Comparison of ENCODE assay signal across 22 cellular contexts in genomic region chrX:154802838-154803410, GRCh38. TPM values are rescaled to one million over a fixed set of nuclear protein-coding genes. Genes with fewer than 3 reads are reported as not detected.
DNase-seq lines count a peak whose midpoint lies in the region; ATAC-seq and TF ChIP-seq lines count a peak whose summit lies in the region.
"Had no signal": no experiment of that assay in that cellular context is flagged by ENCODE, and none has a peak within 500 bp of the region (broad histone marks: within the 10 kb centered on the region; RNA-seq: fewer than 3 reads in every experiment).

No MANE protein-coding gene starts in this region.

- no peak for DNase-seq in CD4-positive, CD25-positive, alpha-beta regulatory T cell
- DNase-seq in DND-41 = no peak
- no peak for DNase-seq in activated T-helper 1 cell treated with anti-CD3 and anti-CD28 coated beads, Interleukin-12 subunit alpha, Interleukin-12 subunit beta, Interleukin-2, Interleukin-4 antibody, amounts not matched to agents 30 ng/mL and 10 ng/mL and 1 ng/mL, durations not matched to agents 14 hours and 24 hours and 36 hours (ENCODE audit: low spot score)
- no peak for DNase-seq in RPMI8226
- no peak for DNase-seq in endodermal cell
- DNase-seq in SHP77 treated with DMSO at 0.1 percent for 48 hours (lab: John Stamatoyannopoulos, UW) = no peak
- DNase-seq: activated CD4-positive, alpha-beta memory T cell treated with anti-CD3 and anti-CD28 coated beads, Interleukin-2, amount 10 ng/mL, durations not matched to agents 7 days and 5 days; activated T-cell treated with anti-CD3 and anti-CD28 coated beads, Interleukin-2, amount 50 U/mL, for 48 hours; Calu3; H7; heart left ventricle; left lung; NCI-H2171 treated with DMSO at 0.1 percent for 48 hours; SIG-M5; stimulated activated CD4-positive, alpha-beta T cell treated with anti-CD3 and anti-CD28 coated beads, Interleukin-2, amount 100 ng/mL, for 48 hours; stimulated activated naive CD8-positive, alpha-beta T cell treated with anti-CD3 and anti-CD28 coated beads, Interleukin-15, Interleukin-2, amounts not matched to agents 100 U/mL and 50 U/mL, for 24 hours; WERI-Rb-1 had no signal

- peaks cover 4% of the 10 kb centered on the region for H3K27me3 ChIP-seq in CD4-positive, CD25-positive, alpha-beta regulatory T cell (ENCODE audit: control insufficient read depth, insufficient read depth, low read length)
- H3K27me3 ChIP-seq in DND-41 (ENCODE audit: insufficient read depth, low read length, poor library complexity) (no peaks in the 10 kb centered on the region), muscle layer of duodenum (ENCODE audit: low read depth, low read length) (no peaks in the 10 kb centered on the region), endodermal cell (ENCODE audit: control insufficient read depth, insufficient read depth, low read length, poor library complexity, severe bottlenecking) (no peaks in the 10 kb centered on the region)
- H3K27me3 ChIP-seq: left lung had no signal

- no peaks in the 10 kb centered on the region for H4K20me1 ChIP-seq in DND-41 (ENCODE audit: insufficient read depth, low read length)

- 83% methylated on average over 3 of the region's 3 CpGs; no CpG with 5 or more reads in 1 of the 2 experiments for WGBS in endodermal cell (ENCODE audit: insufficient coverage in 1 of 2, insufficient read length in 1 of 2), 2 experiments

- peaks cover 4% of the 10 kb centered on the region for H3K27me3 Mint-ChIP-seq in CD4-positive, CD25-positive, alpha-beta regulatory T cell
- H3K27me3 Mint-ChIP-seq in activated T-helper 1 cell treated with anti-CD3 and anti-CD28 coated beads, Interleukin-12 subunit alpha, Interleukin-12 subunit beta, Interleukin-2, Interleukin-4 antibody, amounts not matched to agents 30 ng/mL and 10 ng/mL and 1 ng/mL, durations not matched to agents 14 hours and 24 hours and 36 hours (ENCODE audit: insufficient read depth) = no peaks in the 10 kb centered on the region
- peaks cover 19% of the 10 kb centered on the region for H3K27me3 Mint-ChIP-seq in endodermal cell (ENCODE audit: insufficient read depth)

- H3K79me2 ChIP-seq in DND-41 (ENCODE audit: insufficient read depth, low read length) = peaks cover 50% of the 10 kb centered on the region

- intact Hi-C loops in activated T-helper 1 cell treated with anti-CD3 and anti-CD28 coated beads, Interleukin-12 subunit alpha, Interleukin-12 subunit beta, Interleukin-2, Interleukin-4 antibody, amounts not matched to agents 30 ng/mL and 10 ng/mL and 1 ng/mL, durations not matched to agents 14 hours and 24 hours and 36 hours (cut with micrococcal nuclease) = loop anchor here (1.0 to 5.0 kb wide), 3 partner anchors 27 to 224 kb away; partner anchors contain the start of gene FUNDC2

- H3K36me3 Mint-ChIP-seq in CD4-positive, CD25-positive, alpha-beta regulatory T cell = no peaks in the 10 kb centered on the region
- peaks cover 3% of the 10 kb centered on the region for H3K36me3 Mint-ChIP-seq in activated T-helper 1 cell treated with anti-CD3 and anti-CD28 coated beads, Interleukin-12 subunit alpha, Interleukin-12 subunit beta, Interleukin-2, Interleukin-4 antibody, amounts not matched to agents 30 ng/mL and 10 ng/mL and 1 ng/mL, durations not matched to agents 14 hours and 24 hours and 36 hours (ENCODE audit: low read depth)
- H3K36me3 Mint-ChIP-seq in endodermal cell (ENCODE audit: low read depth) = no peaks in the 10 kb centered on the region

- H3K9ac ChIP-seq in DND-41 (ENCODE audit: low read depth, low read length) = 0 out of 2 replicates have a peak overlapping the region, but pooled peaks have one; percentile 6
- no peak overlapping the region for H3K9ac ChIP-seq in endodermal cell (ENCODE audit: extremely low read depth, low read length, poor library complexity, severe bottlenecking)

- H3K4me1 Mint-ChIP-seq in CD4-positive, CD25-positive, alpha-beta regulatory T cell = peaks cover 7 to 55% (median 22%) of the 10 kb centered on the region in 4 donors
- peaks cover 64% of the 10 kb centered on the region for H3K4me1 Mint-ChIP-seq in activated T-helper 1 cell treated with anti-CD3 and anti-CD28 coated beads, Interleukin-12 subunit alpha, Interleukin-12 subunit beta, Interleukin-2, Interleukin-4 antibody, amounts not matched to agents 30 ng/mL and 10 ng/mL and 1 ng/mL, durations not matched to agents 14 hours and 24 hours and 36 hours (ENCODE audit: low read depth)
- peaks cover 29% of the 10 kb centered on the region for H3K4me1 Mint-ChIP-seq in endodermal cell

- no peak overlapping the region for H3K27ac ChIP-seq in CD4-positive, CD25-positive, alpha-beta regulatory T cell (ENCODE audit: insufficient read depth, low read length, poor library complexity, severe bottlenecking)
- H3K27ac ChIP-seq in DND-41 (ENCODE audit: low read length) (peak overlapping the region; percentile 33; the same call in 1 of the 2 replicates), muscle layer of duodenum (ENCODE audit: low read length) (peak overlapping the region; percentile 56), endodermal cell (ENCODE audit: low read depth, low read length) (no peak overlapping the region)
- H3K27ac ChIP-seq: WERI-Rb-1 had no signal

- H3K9me3 Mint-ChIP-seq in CD4-positive, CD25-positive, alpha-beta regulatory T cell = no peaks in the 10 kb centered on the region
- no peaks in the 10 kb centered on the region for H3K9me3 Mint-ChIP-seq in activated T-helper 1 cell treated with anti-CD3 and anti-CD28 coated beads, Interleukin-12 subunit alpha, Interleukin-12 subunit beta, Interleukin-2, Interleukin-4 antibody, amounts not matched to agents 30 ng/mL and 10 ng/mL and 1 ng/mL, durations not matched to agents 14 hours and 24 hours and 36 hours
- H3K9me3 Mint-ChIP-seq in endodermal cell = peaks cover 46% of the 10 kb centered on the region
- H3K9me3 Mint-ChIP-seq: activated CD4-positive, alpha-beta memory T cell treated with anti-CD3 and anti-CD28 coated beads, Interleukin-2, amount 10 ng/mL, durations not matched to agents 7 days and 5 days had no signal

- H3K4me3 ChIP-seq in CD4-positive, CD25-positive, alpha-beta regulatory T cell (ENCODE audit: low read depth, low read length) = no peak overlapping the region
- H3K4me3 ChIP-seq in DND-41 (ENCODE audit: low read depth in 1 of 2, low read length in 2 of 2) (no peak overlapping the region), muscle layer of duodenum (ENCODE audit: low read depth in 1 of 2, low read length in 2 of 2) (peak overlapping the region in 1 of 2 donors; percentile 72), endodermal cell (ENCODE audit: low read length) (no peak overlapping the region)

- TF ChIP-seq CTCF in DND-41 (IDR thresholded peaks at IDR 0.05; ENCODE audit: borderline replicate concordance, extremely low read depth, low read length, poor library complexity, severe bottlenecking) (no peak), endodermal cell (conservative IDR thresholded peaks at IDR 0.05) (no peak)

- peaks cover 20% of the 10 kb centered on the region for H3K4me1 ChIP-seq in CD4-positive, CD25-positive, alpha-beta regulatory T cell (ENCODE audit: control insufficient read depth, insufficient read depth, low read length, poor library complexity, severe bottlenecking)
- H3K4me1 ChIP-seq in DND-41 (ENCODE audit: insufficient read depth, low read length) = peaks cover 62% of the 10 kb centered on the region
- H3K4me1 ChIP-seq in muscle layer of duodenum (ENCODE audit: control insufficient read depth in 1 of 2, insufficient read depth in 2 of 2, low read length in 2 of 2) = peaks cover 9 to 11% of the 10 kb centered on the region in 2 donors
- H3K4me1 ChIP-seq in endodermal cell (ENCODE audit: control insufficient read depth, insufficient read depth, low read length) = peaks cover 7% of the 10 kb centered on the region

- H3K27ac Mint-ChIP-seq in CD4-positive, CD25-positive, alpha-beta regulatory T cell = peak overlapping the region in 2 of 3 donors; percentile 26 to 76
- peak overlapping the region; percentile 79 for H3K27ac Mint-ChIP-seq in activated T-helper 1 cell treated with anti-CD3 and anti-CD28 coated beads, Interleukin-12 subunit alpha, Interleukin-12 subunit beta, Interleukin-2, Interleukin-4 antibody, amounts not matched to agents 30 ng/mL and 10 ng/mL and 1 ng/mL, durations not matched to agents 14 hours and 24 hours and 36 hours
- H3K27ac Mint-ChIP-seq in endodermal cell = no peak overlapping the region

- no peak overlapping the region for H2AFZ ChIP-seq in DND-41 (ENCODE audit: low read depth, low read length)

- H3K4me3 Mint-ChIP-seq in CD4-positive, CD25-positive, alpha-beta regulatory T cell = peak overlapping the region in 3 of 4 donors; percentile 31 to 81 (median 39)
- peak overlapping the region; percentile 33 for H3K4me3 Mint-ChIP-seq in activated T-helper 1 cell treated with anti-CD3 and anti-CD28 coated beads, Interleukin-12 subunit alpha, Interleukin-12 subunit beta, Interleukin-2, Interleukin-4 antibody, amounts not matched to agents 30 ng/mL and 10 ng/mL and 1 ng/mL, durations not matched to agents 14 hours and 24 hours and 36 hours
- no peak overlapping the region for H3K4me3 Mint-ChIP-seq in endodermal cell
- H3K4me3 Mint-ChIP-seq: activated CD4-positive, alpha-beta memory T cell treated with anti-CD3 and anti-CD28 coated beads, Interleukin-2, amount 10 ng/mL, durations not matched to agents 7 days and 5 days had no signal

- no peaks in the 10 kb centered on the region for H3K9me3 ChIP-seq in CD4-positive, CD25-positive, alpha-beta regulatory T cell (ENCODE audit: control insufficient read depth in 2 of 2, low read length in 2 of 2)
- H3K9me3 ChIP-seq in DND-41 (ENCODE audit: insufficient read depth, low read length, severe bottlenecking) (no peaks in the 10 kb centered on the region), muscle layer of duodenum (ENCODE audit: control insufficient read depth in 1 of 2, low read length in 2 of 2) (no peaks in the 10 kb centered on the region), endodermal cell (ENCODE audit: control insufficient read depth, low read length) (peaks cover 11% of the 10 kb centered on the region)
- H3K9me3 ChIP-seq: heart left ventricle, left lung had no signal

- H3K36me3 ChIP-seq in CD4-positive, CD25-positive, alpha-beta regulatory T cell (ENCODE audit: control insufficient read depth, insufficient read depth, low read length) = no peaks in the 10 kb centered on the region
- H3K36me3 ChIP-seq in DND-41 (ENCODE audit: insufficient read depth, low read length) (no peaks in the 10 kb centered on the region), muscle layer of duodenum (ENCODE audit: control insufficient read depth in 1 of 2, insufficient read depth in 2 of 2, low read length in 2 of 2) (no peaks in the 10 kb centered on the region), endodermal cell (ENCODE audit: control insufficient read depth, insufficient read depth, low read length) (no peaks in the 10 kb centered on the region)
- H3K36me3 ChIP-seq: heart left ventricle, left lung, WERI-Rb-1 had no signal

- no peak for ATAC-seq in CD4-positive, CD25-positive, alpha-beta regulatory T cell (ENCODE audit: low read depth in 2 of 2)
- ATAC-seq in DND-41 (ENCODE audit: insufficient read depth, low read depth) = no peak
- ATAC-seq: heart left ventricle; left lung; stimulated activated naive CD8-positive, alpha-beta T cell treated with anti-CD3 and anti-CD28 coated beads, Interleukin-15, Interleukin-2, amounts not matched to agents 100 U/mL and 50 U/mL, for 24 hours had no signal

- peak overlapping the region; percentile 82; the same call in 1 of the 2 replicates for H3K4me2 ChIP-seq in DND-41 (ENCODE audit: insufficient read depth, low read length)

RNA-seq across cellular contexts. Expression of gene MPP1, which starts 2.4 kb away (rescaled TPM):
- total RNA-seq in CD4-positive, CD25-positive, alpha-beta regulatory T cell = 12.9 TPM
- 10 to 100 TPM; 11.3 to 24.0 (median 12.7) TPM for polyA plus RNA-seq in CD4-positive, CD25-positive, alpha-beta regulatory T cell
- 27.8 and 28.7 TPM in 2 replicates for total RNA-seq in activated T-helper 1 cell treated with anti-CD3 and anti-CD28 coated beads, Interleukin-12 subunit alpha, Interleukin-12 subunit beta, Interleukin-2, Interleukin-4 antibody, amounts not matched to agents 30 ng/mL and 10 ng/mL and 1 ng/mL, durations not matched to agents 14 hours and 24 hours and 36 hours
- 10 to 100 TPM; 13.7 to 15.7 TPM for total RNA-seq in endodermal cell
- 9.8 TPM for polyA plus RNA-seq in endodermal cell (2013, experiment 1 of 2)
- polyA plus RNA-seq in endodermal cell (2013, experiment 2 of 2) = 9.4 TPM

RNA-seq across cellular contexts. Expression of gene SMIM9, which starts 31.5 kb away (rescaled TPM):
- total RNA-seq in CD4-positive, CD25-positive, alpha-beta regulatory T cell = not detected
- polyA plus RNA-seq in CD4-positive, CD25-positive, alpha-beta regulatory T cell = not detected
- total RNA-seq in activated T-helper 1 cell treated with anti-CD3 and anti-CD28 coated beads, Interleukin-12 subunit alpha, Interleukin-12 subunit beta, Interleukin-2, Interleukin-4 antibody, amounts not matched to agents 30 ng/mL and 10 ng/mL and 1 ng/mL, durations not matched to agents 14 hours and 24 hours and 36 hours = not detected in 2 replicates
- not detected for total RNA-seq in endodermal cell
- polyA plus RNA-seq in endodermal cell (2013, experiment 1 of 2) = not detected
- not detected for polyA plus RNA-seq in endodermal cell (2013, experiment 2 of 2)
- total RNA-seq: activated CD4-positive, alpha-beta memory T cell treated with anti-CD3 and anti-CD28 coated beads, Interleukin-2, amount 10 ng/mL, durations not matched to agents 7 days and 5 days; Calu3; H7; left lung; mononuclear cell; pulmonary artery endothelial cell; skeletal muscle tissue; T-helper 1 cell treated with Interleukin-12 subunit alpha and Interleukin-12 subunit beta and Interleukin-4 antibody, amounts not matched to agents 30 ng/mL and 1 ng/mL, for 36 hours had no signal
- polyA plus RNA-seq: heart left ventricle had no signal

RNA-seq across cellular contexts. Expression of gene DKC1, which starts 40.3 kb away (rescaled TPM):
- 55.0 TPM for total RNA-seq in CD4-positive, CD25-positive, alpha-beta regulatory T cell
- polyA plus RNA-seq in CD4-positive, CD25-positive, alpha-beta regulatory T cell = 10 to 100 TPM; 28.3 to 44.8 (median 38.0) TPM
- 186 and 188 TPM in 2 replicates for total RNA-seq in activated T-helper 1 cell treated with anti-CD3 and anti-CD28 coated beads, Interleukin-12 subunit alpha, Interleukin-12 subunit beta, Interleukin-2, Interleukin-4 antibody, amounts not matched to agents 30 ng/mL and 10 ng/mL and 1 ng/mL, durations not matched to agents 14 hours and 24 hours and 36 hours
- 10 to 100 TPM; 66.5 to 70.8 TPM for total RNA-seq in endodermal cell
- polyA plus RNA-seq in endodermal cell (2013, experiment 1 of 2) = 66.7 TPM
- polyA plus RNA-seq in endodermal cell (2013, experiment 2 of 2) = 62.1 TPM

RNA-seq across cellular contexts. Expression of gene GAB3, which starts 52.0 kb away (rescaled TPM):
- 6.0 TPM for total RNA-seq in CD4-positive, CD25-positive, alpha-beta regulatory T cell
- polyA plus RNA-seq in CD4-positive, CD25-positive, alpha-beta regulatory T cell = 1 to 10 TPM in 1 of 4 donors, under 1 TPM in 3; 0.07 to 1.5 (median 0.55) TPM
- total RNA-seq in activated T-helper 1 cell treated with anti-CD3 and anti-CD28 coated beads, Interleukin-12 subunit alpha, Interleukin-12 subunit beta, Interleukin-2, Interleukin-4 antibody, amounts not matched to agents 30 ng/mL and 10 ng/mL and 1 ng/mL, durations not matched to agents 14 hours and 24 hours and 36 hours = 5.1 TPM in 2 replicates
- under 1 TPM; 0.13 to 0.55 TPM for total RNA-seq in endodermal cell
- 0.07 TPM for polyA plus RNA-seq in endodermal cell (2013, experiment 1 of 2)
- not detected for polyA plus RNA-seq in endodermal cell (2013, experiment 2 of 2)
- total RNA-seq: Calu3 had no signal

Comparison
In these comparisons a context has a peak if more than half of its experiments do, and no peak if none do; other contexts are left out.
1. H3K27ac ChIP-seq: peak in DND-41 (single experiment) and muscle layer of duodenum (single experiment); none in CD4-positive, CD25-positive, alpha-beta regulatory T cell (single experiment) and endodermal cell (single experiment).